Comparison of ENCODE assay signal across 17 cellular contexts in genomic region chr10:100038561-100039071, GRCh38. TPM values are rescaled to one million over a fixed set of nuclear protein-coding genes. Genes with fewer than 3 reads are reported as not detected.
A peak's percentile ranks its signal among the peaks of the same experiment; 100 is the strongest.
DNase-seq lines count a peak whose midpoint lies in the region; ATAC-seq, FAIRE-seq and TF ChIP-seq lines count a peak whose summit lies in the region.
"Had no signal": no experiment of that assay in that cellular context is flagged by ENCODE, and none has a peak within 500 bp of the region (broad histone marks: within the 10 kb centered on the region; RNA-seq: fewer than 3 reads in every experiment).

No MANE protein-coding gene starts in this region.

- H3K4me1 ChIP-seq in GM12878 (ENCODE audit: control insufficient read depth, insufficient read depth, low read length), result peaks cover 40% of the 10 kb centered on the region
- H3K4me1 ChIP-seq in HepG2 (ENCODE audit: insufficient read depth, low read length), result peaks cover 36% of the 10 kb centered on the region
- H3K4me1 ChIP-seq: testis had no signal

- CTCF ChIA-PET in GM12878 (lab: Yijun Ruan, JAX), result interaction anchor here (0.9 to 13.4 kb wide), 6 partner anchors 10 to 188 kb away, joined by 3 to 340 read pairs (median 4); partner anchors contain the start of gene DNMBP
- CTCF ChIA-PET in HepG2 (lab: Yijun Ruan, JAX; ENCODE audit: low intra/inter-chr PET ratio, low total read pairs), result interaction anchor here (1.4 kb wide), 1 partner anchor 29 kb away, joined by 3 read pairs; the partner anchor contains the start of gene DNMBP

- TF ChIP-seq EP300 in GM12878 (IDR thresholded peaks at IDR 0.05; ENCODE audit: borderline replicate concordance in 1 of 2, control insufficient read depth in 1 of 2, low read depth in 2 of 2, low read length in 2 of 2) (no peak), HepG2 (IDR thresholded peaks at IDR 0.05; ENCODE audit: low read depth in 2 of 2, low read length in 2 of 2) (peak in 1 of 2 experiments; percentile 53; a peak in 1 of 4 replicates), HepG2 (CRISPR knock-in tag; IDR thresholded peaks at IDR 0.05; ENCODE audit: borderline replicate concordance) (no peak; the same call in 1 of the 2 replicates)

- no peak for FAIRE-seq in GM12878 (lab: Jason Lieb, UNC)
- FAIRE-seq in HepG2 (lab: Jason Lieb, UNC), result peak; percentile 78

- H3K27me3 ChIP-seq in GM12878 (replicated peaks in 1 of 2; ENCODE audit: control insufficient read depth in 2 of 2, insufficient read depth in 2 of 2, low read length in 1 of 2) (no peaks in the 10 kb centered on the region), HepG2 (ENCODE audit: control insufficient read depth in 1 of 2, insufficient read depth in 2 of 2, low read length in 2 of 2) (no peaks in the 10 kb centered on the region)
- H3K27me3 ChIP-seq: cardiac muscle cell, testis had no signal

- H3K9me3 ChIP-seq in GM12878 (replicated peaks; ENCODE audit: control insufficient read depth, insufficient read depth, low read length) (no peaks in the 10 kb centered on the region), HepG2 (ENCODE audit: low read length) (no peaks in the 10 kb centered on the region)
- H3K9me3 ChIP-seq: testis had no signal

- intact Hi-C loops in left cardiac atrium (cut with DNase I) (no loop called here), Right ventricle myocardium inferior (cut with DNase I) (no loop called here), GM12878 (cut with micrococcal nuclease; ENCODE audit: unreplicated experiment) (no loop called here), HepG2 (cut with micrococcal nuclease; ENCODE audit: unreplicated experiment) (no loop called here)

- no peak overlapping the region for H3K4me3 ChIP-seq in GM12878
- H3K4me3 ChIP-seq in HepG2 (replicated peaks in 1 of 3; ENCODE audit: insufficient read depth in 1 of 3, low read depth in 2 of 3, low read length in 3 of 3), result peak overlapping the region in 1 of 3 experiments; percentile 36; a peak in 2 of 6 replicates
- H3K4me3 ChIP-seq: cardiac muscle cell, lung, testis had no signal

- TF ChIP-seq CTCF in GM12878 (IDR thresholded peaks at IDR 0.05 in 2 of 3, conservative IDR thresholded peaks at IDR 0.05 in 1 of 3; ENCODE audit: control insufficient read depth in 2 of 3, extremely low read depth in 1 of 3, insufficient read depth in 1 of 3, low read depth in 3 of 3, low read length in 3 of 3) (no peak), HepG2 (CRISPR knock-in tag; IDR thresholded peaks at IDR 0.05) (0 out of 2 replicates have a peak, but pooled peaks have one; percentile 6)

- DNase-seq in left cardiac atrium, result peak; percentile 21
- DNase-seq in Right ventricle myocardium inferior (ENCODE audit: missing footprints), result no peak
- DNase-seq in GM12878 (ENCODE audit: low read depth, low spot score), result no peak
- peak; percentile 77 for DNase-seq in HepG2 (ENCODE audit: low spot score)
- no peak for DNase-seq in NCI-H345 (lab: John Stamatoyannopoulos, UW)
- no peak for DNase-seq in activated naive CD4-positive, alpha-beta T cell treated with Interleukin-2 at 50 U/mL for 16 hours
- DNase-seq: activated naive CD4-positive, alpha-beta T cell treated with anti-CD3 and anti-CD28 coated beads for 36 hours; DMS153; KG1; NCI-H187 treated with DMSO at 0.1 percent for 48 hours; NK-92 treated with Interleukin-12 subunit alpha and Interleukin-12 subunit beta, amount 100 ng/mL, for 24 hours; occipital lobe; testis had no signal

- 0% methylated on average over 1 of the region's 1 CpG for WGBS in GM12878 (ENCODE audit: insufficient coverage, insufficient replicate concordance, low lambda C conversion rate, missing lambda C conversion rate)
- 0% methylated on average over 1 of the region's 1 CpG for WGBS in HepG2 (ENCODE audit: low lambda C conversion rate)

- BruUV-seq in GM12878 (replicated peaks; lab: Mats Ljungman, UMichigan) (no TSS peak), HepG2 (replicated peaks; lab: Mats Ljungman, UMichigan) (no TSS peak)

- H3K36me3 ChIP-seq in GM12878 (ENCODE audit: control insufficient read depth in 2 of 2, insufficient read depth in 2 of 2, low read length in 1 of 2), result no peaks in the 10 kb centered on the region
- peaks cover 2 to 9% of the 10 kb centered on the region in 2 experiments; a peak in 1 of 5 replicates for H3K36me3 ChIP-seq in HepG2 (replicated peaks in 1 of 2; ENCODE audit: control insufficient read depth in 1 of 2, insufficient read depth in 2 of 2, low read length in 2 of 2)
- H3K36me3 ChIP-seq: cardiac muscle cell had no signal

- TF ChIP-seq RAD21 in GM12878 (IDR thresholded peaks at IDR 0.05; ENCODE audit: insufficient read depth, low read depth, low read length) (no peak), HepG2 (CRISPR knock-in tag; IDR thresholded peaks at IDR 0.05) (no peak; the same call in 1 of the 2 replicates)

- ATAC-seq in left cardiac atrium (peak in 1 of 2 donors; percentile 58), Right ventricle myocardium inferior (no peak), GM12878 (peak; percentile 50), HepG2 (peak; percentile 95), GM18870 (IDR thresholded peaks at IDR 0.05; ENCODE audit: unreplicated experiment) (no peak), HG03280 (IDR thresholded peaks at IDR 0.05; ENCODE audit: unreplicated experiment) (no peak)

- H3K79me2 ChIP-seq in GM12878 (ENCODE audit: control insufficient read depth, insufficient read depth, low read length) (no peaks in the 10 kb centered on the region), HepG2 (ENCODE audit: insufficient read depth, low read length) (no peaks in the 10 kb centered on the region)

- H2AFZ ChIP-seq in GM12878 (ENCODE audit: control insufficient read depth, low read depth, low read length), result peak overlapping the region; percentile 0
- no peak overlapping the region for H2AFZ ChIP-seq in HepG2 (ENCODE audit: low read length)

- peak overlapping the region; percentile 24; the same call in 1 of the 2 replicates for H3K27ac ChIP-seq in GM12878 (ENCODE audit: control insufficient read depth, insufficient read depth)
- H3K27ac ChIP-seq in HepG2 (ENCODE audit: extremely low read length, insufficient read depth, low read length), result peak overlapping the region; percentile 87
- H3K27ac ChIP-seq: cardiac muscle cell, testis had no signal

- no peak for TF ChIP-seq POLR2A in GM12878 (IDR thresholded peaks at IDR 0.05; ENCODE audit: low read depth, low read length)
- no peak; a peak in 1 of 4 replicates for TF ChIP-seq POLR2A in HepG2 (IDR thresholded peaks at IDR 0.05; ENCODE audit: insufficient read depth in 1 of 2, low read depth in 2 of 2, low read length in 2 of 2)

- SMC1A ChIA-PET in GM12878 (lab: Charles Lee; ENCODE audit: uncharacterized antibody, unreplicated experiment), result interaction anchor here (0.8 to 3.5 kb wide), 9 partner anchors 10 to 246 kb away, joined by 3 to 14 read pairs (median 4); no protein-coding TSS in a partner anchor

- in situ Hi-C loops in GM12878 (cut with MboI), result no loop called here
- in situ Hi-C loops in HepG2 (cut with HindIII; ENCODE audit: extremely low pct_ligation_motif_present, low pct_unique_long_range_greater_than_20kb), result no loop called here

- H3K9ac ChIP-seq in GM12878 (ENCODE audit: control insufficient read depth, insufficient read depth, low read length) (peak overlapping the region; percentile 26; the same call in 1 of the 2 replicates), HepG2 (ENCODE audit: insufficient read depth, low read depth, low read length) (peak overlapping the region; percentile 45)

- H3K4me2 ChIP-seq in GM12878 (ENCODE audit: control insufficient read depth, insufficient read depth), result peak overlapping the region; percentile 50
- peak overlapping the region; percentile 64 for H3K4me2 ChIP-seq in HepG2 (ENCODE audit: low read depth, low read length)

- H4K20me1 ChIP-seq in GM12878 (ENCODE audit: control insufficient read depth, insufficient read depth) (no peaks in the 10 kb centered on the region), HepG2 (ENCODE audit: insufficient read depth, low read length) (no peaks in the 10 kb centered on the region)

- POLR2A ChIA-PET in GM12878 (lab: Charles Lee) (interaction anchor here (0.7 to 1.4 kb wide), 2 partner anchors 10 to 23 kb away, joined by 4 to 5 read pairs; no protein-coding TSS in a partner anchor), HepG2 (lab: Yijun Ruan, JAX) (interaction anchor here (0.7 to 1.6 kb wide), 12 partner anchors 13 to 418 kb away, joined by 3 to 7 read pairs (median 3); partner anchors contain the start of genes DNMBP and SLC25A28)

- RAD21 ChIA-PET in GM12878 (lab: Charles Lee; ENCODE audit: unreplicated experiment), result interaction anchor here (0.7 to 2.9 kb wide), 5 partner anchors 18 to 193 kb away, joined by 3 to 13 read pairs (median 4); no protein-coding TSS in a partner anchor

RNA-seq across cellular contexts. Expression of gene DNMBP, which starts 28.9 kb away (rescaled TPM):
- total RNA-seq in left cardiac atrium (1 to 10 TPM; 6.7 to 7.9 TPM), Right ventricle myocardium inferior (6.6 TPM), GM12878 (2014; rRNA removed) (22.2 and 23.2 TPM in 2 replicates), GM12878 (2014; rRNA removed; fragmentation: Illumina TruSeq; extraction: Trizol) (25.9 and 26.8 TPM in 2 replicates), GM12878 (2021) (39.4 and 40.5 TPM in 2 replicates), HepG2 (2016; rRNA removed; fragmentation: Illumina TruSeq; extraction: Trizol) (6.3 and 6.4 TPM in 2 replicates)
- total RNA-seq in GM12878 (2013; cell fraction: nucleolus; rRNA removed), result 97.9 and 99.8 TPM in 2 replicates
- polyA plus RNA-seq in GM12878 (2011; ENCODE audit: low read depth), result 21.3 TPM
- polyA plus RNA-seq in GM12878 (2011; rRNA removed) (10.5 and 13.0 TPM in 2 replicates), GM12878 (2014; fragmentation: Illumina TruSeq; extraction: Trizol) (45.0 and 45.2 TPM in 2 replicates), GM12878 (2014; fragmentation: Nextera tagmentation; extraction: Ambion mirVana) (1 to 10 TPM; 7.1 to 9.8 TPM), GM12878 (2014; rRNA removed) (23.3 and 24.7 TPM in 2 replicates), GM12878 (2016; fragmentation: Nextera tagmentation; extraction: Ambion mirVana) (10 to 100 TPM; 20.5 to 20.8 TPM), HepG2 (2011; rRNA removed) (3.6 and 4.2 TPM in 2 replicates)
- 12.4 and 17.4 TPM in 2 replicates for polyA plus RNA-seq in GM12878 (2011; cell fraction: cytosol; rRNA removed)
- polyA plus RNA-seq in GM12878 (2011; cell fraction: nucleus; rRNA removed), result 19.4 and 26.2 TPM in 2 replicates
- 26.1 and 36.2 TPM in 2 replicates for polyA plus RNA-seq in GM12878 (2012)
- polyA minus RNA-seq in GM12878 (2011; rRNA and poly(A)+ RNA removed), result 15.4 and 17.2 TPM in 2 replicates
- 7.2 and 10.7 TPM in 2 replicates for polyA minus RNA-seq in GM12878 (2011; cell fraction: cytosol; rRNA and poly(A)+ RNA removed)
- 12.7 and 22.6 TPM in 2 replicates for polyA minus RNA-seq in GM12878 (2011; cell fraction: nucleus; rRNA and poly(A)+ RNA removed)
- 1.2 and 1.4 TPM in 2 replicates for total RNA-seq in HepG2 (2016; cell fraction: cytosol; rRNA removed; fragmentation: Illumina TruSeq; extraction: Trizol; ENCODE audit: low read depth)
- total RNA-seq in HepG2 (2016; cell fraction: insoluble cytoplasmic fraction; rRNA removed; fragmentation: Illumina TruSeq; extraction: Trizol), result 5.7 and 6.1 TPM in 2 replicates
- total RNA-seq in HepG2 (2016; cell fraction: membrane; rRNA removed; fragmentation: Illumina TruSeq; extraction: Trizol), result 2.3 and 2.6 TPM in 2 replicates
- 7.8 and 9.5 TPM in 2 replicates for total RNA-seq in HepG2 (2016; cell fraction: nucleus; rRNA removed; fragmentation: Illumina TruSeq; extraction: Trizol)
- polyA plus RNA-seq in HepG2 (2011; cell fraction: cytosol; rRNA removed), result 2.7 and 4.5 TPM in 2 replicates
- 4.6 and 5.9 TPM in 2 replicates for polyA plus RNA-seq in HepG2 (2011; cell fraction: nucleus; rRNA removed)
- polyA plus RNA-seq in HepG2 (2012), result 5.1 and 5.3 TPM in 2 replicates
- polyA plus RNA-seq in HepG2 (2016; cell fraction: cytosol; fragmentation: Illumina TruSeq; extraction: Trizol; ENCODE audit: low read depth), result 0.75 and 0.78 TPM in 2 replicates
- polyA plus RNA-seq in HepG2 (2016; cell fraction: insoluble cytoplasmic fraction; fragmentation: Illumina TruSeq; extraction: Trizol; ENCODE audit: low read depth), result 4.8 and 6.1 TPM in 2 replicates
- 1.7 and 1.9 TPM in 2 replicates for polyA plus RNA-seq in HepG2 (2016; cell fraction: membrane; fragmentation: Illumina TruSeq; extraction: Trizol; ENCODE audit: low read depth)
- polyA plus RNA-seq in HepG2 (2016; cell fraction: nucleus; fragmentation: Illumina TruSeq; extraction: Trizol; ENCODE audit: insufficient read depth, low read depth), result 10.6 and 11.3 TPM in 2 replicates
- polyA minus RNA-seq in HepG2 (2011; rRNA and poly(A)+ RNA removed; ENCODE audit: low replicate concordance), result 4.2 and 6.7 TPM in 2 replicates
- polyA minus RNA-seq in HepG2 (2011; cell fraction: cytosol; rRNA and poly(A)+ RNA removed), result 4.3 and 4.8 TPM in 2 replicates
- polyA minus RNA-seq in HepG2 (2011; cell fraction: nucleus; rRNA and poly(A)+ RNA removed), result 9.8 and 12.7 TPM in 2 replicates

RNA-seq across cellular contexts. Expression of gene CPN1, which starts 43.1 kb away (rescaled TPM):
- not detected for total RNA-seq in left cardiac atrium
- total RNA-seq in Right ventricle myocardium inferior, result not detected
- not detected in 2 replicates for total RNA-seq in GM12878 (2013; cell fraction: nucleolus; rRNA removed)
- not detected in 2 replicates for total RNA-seq in GM12878 (2014; rRNA removed)
- not detected in 2 replicates for total RNA-seq in GM12878 (2014; rRNA removed; fragmentation: Illumina TruSeq; extraction: Trizol)
- total RNA-seq in GM12878 (2021), result 0.10 and 0.11 TPM in 2 replicates
- polyA plus RNA-seq in GM12878 (2011; ENCODE audit: low read depth), result not detected
- polyA plus RNA-seq in GM12878 (2011; rRNA removed), result 0.14 TPM in 1 of 2 replicates, not detected in the other
- polyA plus RNA-seq in GM12878 (2011; cell fraction: cytosol; rRNA removed), result not detected in 2 replicates
- not detected in 2 replicates for polyA plus RNA-seq in GM12878 (2011; cell fraction: nucleus; rRNA removed)
- not detected in 2 replicates for polyA plus RNA-seq in GM12878 (2012)
- polyA plus RNA-seq in GM12878 (2014; fragmentation: Illumina TruSeq; extraction: Trizol), result not detected in 2 replicates
- under 1 TPM in 1 of 2 experiments, not detected in 1; 0.03 TPM for polyA plus RNA-seq in GM12878 (2014; fragmentation: Nextera tagmentation; extraction: Ambion mirVana)
- polyA plus RNA-seq in GM12878 (2014; rRNA removed), result 0.14 TPM in 1 of 2 replicates, not detected in the other
- polyA plus RNA-seq in GM12878 (2016; fragmentation: Nextera tagmentation; extraction: Ambion mirVana), result not detected
- not detected in 2 replicates for polyA minus RNA-seq in GM12878 (2011; rRNA and poly(A)+ RNA removed)
- not detected in 2 replicates for polyA minus RNA-seq in GM12878 (2011; cell fraction: cytosol; rRNA and poly(A)+ RNA removed)
- polyA minus RNA-seq in GM12878 (2011; cell fraction: nucleus; rRNA and poly(A)+ RNA removed), result not detected in 2 replicates
- 8.1 and 17.3 TPM in 2 replicates for total RNA-seq in HepG2 (2016; rRNA removed; fragmentation: Illumina TruSeq; extraction: Trizol)
- total RNA-seq in HepG2 (2016; cell fraction: cytosol; rRNA removed; fragmentation: Illumina TruSeq; extraction: Trizol; ENCODE audit: low read depth), result 5.6 and 6.4 TPM in 2 replicates
- total RNA-seq in HepG2 (2016; cell fraction: insoluble cytoplasmic fraction; rRNA removed; fragmentation: Illumina TruSeq; extraction: Trizol), result 8.1 and 16.7 TPM in 2 replicates
- 8.1 and 10.4 TPM in 2 replicates for total RNA-seq in HepG2 (2016; cell fraction: membrane; rRNA removed; fragmentation: Illumina TruSeq; extraction: Trizol)
- total RNA-seq in HepG2 (2016; cell fraction: nucleus; rRNA removed; fragmentation: Illumina TruSeq; extraction: Trizol), result 10.6 and 16.3 TPM in 2 replicates
- 35.1 and 42.1 TPM in 2 replicates for polyA plus RNA-seq in HepG2 (2011; rRNA removed)
- polyA plus RNA-seq in HepG2 (2011; cell fraction: cytosol; rRNA removed), result 39.2 and 44.8 TPM in 2 replicates
- polyA plus RNA-seq in HepG2 (2011; cell fraction: nucleus; rRNA removed), result 18.8 and 22.4 TPM in 2 replicates
- polyA plus RNA-seq in HepG2 (2012), result 30.8 and 36.0 TPM in 2 replicates
- 5.5 and 6.0 TPM in 2 replicates for polyA plus RNA-seq in HepG2 (2016; cell fraction: cytosol; fragmentation: Illumina TruSeq; extraction: Trizol; ENCODE audit: low read depth)
- 8.5 and 9.4 TPM in 2 replicates for polyA plus RNA-seq in HepG2 (2016; cell fraction: insoluble cytoplasmic fraction; fragmentation: Illumina TruSeq; extraction: Trizol; ENCODE audit: low read depth)
- 8.9 and 9.1 TPM in 2 replicates for polyA plus RNA-seq in HepG2 (2016; cell fraction: membrane; fragmentation: Illumina TruSeq; extraction: Trizol; ENCODE audit: low read depth)
- polyA plus RNA-seq in HepG2 (2016; cell fraction: nucleus; fragmentation: Illumina TruSeq; extraction: Trizol; ENCODE audit: insufficient read depth, low read depth), result 16.1 and 19.4 TPM in 2 replicates
- 35.9 TPM in 1 of 2 replicates, not detected in the other for polyA minus RNA-seq in HepG2 (2011; rRNA and poly(A)+ RNA removed; ENCODE audit: low replicate concordance)
- 11.8 and 13.2 TPM in 2 replicates for polyA minus RNA-seq in HepG2 (2011; cell fraction: cytosol; rRNA and poly(A)+ RNA removed)
- 9.0 and 12.1 TPM in 2 replicates for polyA minus RNA-seq in HepG2 (2011; cell fraction: nucleus; rRNA and poly(A)+ RNA removed)
- total RNA-seq: activated naive CD4-positive, alpha-beta T cell treated with anti-CD3 and anti-CD28 coated beads for 36 hours; cardiac muscle cell; lung; occipital lobe had no signal
- polyA plus RNA-seq: cardiac muscle cell, lung had no signal

Comparison
In these comparisons a context has a peak if more than half of its experiments do, and no peak if none do; other contexts are left out.
1. DNase-seq: peak in left cardiac atrium (single experiment) and HepG2 (single experiment); none in Right ventricle myocardium inferior (single experiment), GM12878 (single experiment), NCI-H345 (single experiment) and activated naive CD4-positive, alpha-beta T cell treated with Interleukin-2 at 50 U/mL for 16 hours (single experiment).
2. ATAC-seq: peak in GM12878 (single experiment) and HepG2 (single experiment); none in Right ventricle myocardium inferior (single experiment), GM18870 (single experiment) and HG03280 (single experiment).